8 cellular contexts compared by ENCODE assay signal in genomic region chr6:52284460-52285173, GRCh38. TPM values are rescaled to one million over a fixed set of nuclear protein-coding genes. Genes with fewer than 3 reads are reported as not detected.
DNase-seq lines count a peak whose midpoint lies in the region; ATAC-seq lines count a peak whose summit lies in the region.

MCM3 (minus strand) TSS chr6:52284742; CDS start chr6:52284674, 68 bp downstream.

- H3K4me1 Mint-ChIP-seq in activated CD4-positive, alpha-beta T cell treated with anti-CD3 and anti-CD28 coated beads, Interleukin-2, amount 10 ng/mL, durations not matched to agents 7 days and 5 days: peaks cover 56% of the 10 kb centered on the region

- H3K27ac ChIP-seq in BLaER1: peak within 1 kb of the TSS; percentile 94

- POLR2A ChIA-PET in activated CD4-positive, alpha-beta T cell treated with anti-CD3 and anti-CD28 coated beads, Interleukin-2, amount 10 ng/mL, durations not matched to agents 7 days and 5 days (lab: Charles Lee): interaction anchor here (0.7 to 0.9 kb wide), 5 partner anchors 20 to 135 kb away, joined by 3 to 5 read pairs (median 4); partner anchors contain the start of genes EFHC1 and PAQR8

- peaks cover 40% of the 10 kb centered on the region for H3K4me1 ChIP-seq in BLaER1

- CTCF ChIA-PET in activated CD4-positive, alpha-beta T cell treated with anti-CD3 and anti-CD28 coated beads, Interleukin-2, amount 10 ng/mL, durations not matched to agents 7 days and 5 days (lab: Charles Lee): interaction anchor here (0.8 to 3.7 kb wide), 15 partner anchors 9 to 131 kb away, joined by 3 to 24 read pairs (median 5); partner anchors contain the start of gene PAQR8

- peaks cover 37% of the 10 kb centered on the region for H3K36me3 Mint-ChIP-seq in activated CD4-positive, alpha-beta T cell treated with anti-CD3 and anti-CD28 coated beads, Interleukin-2, amount 10 ng/mL, durations not matched to agents 7 days and 5 days (ENCODE audit: low read depth)

- H3K27me3 Mint-ChIP-seq in activated CD4-positive, alpha-beta T cell treated with anti-CD3 and anti-CD28 coated beads, Interleukin-2, amount 10 ng/mL, durations not matched to agents 7 days and 5 days: no peaks in the 10 kb centered on the region

- no peaks in the 10 kb centered on the region for H3K9me3 ChIP-seq in BLaER1

- no peaks in the 10 kb centered on the region for H3K9me3 Mint-ChIP-seq in activated CD4-positive, alpha-beta T cell treated with anti-CD3 and anti-CD28 coated beads, Interleukin-2, amount 10 ng/mL, durations not matched to agents 7 days and 5 days

- H3K27me3 ChIP-seq in BLaER1: no peaks in the 10 kb centered on the region

- peak within 1 kb of the TSS; percentile 89 for H3K4me2 ChIP-seq in BLaER1

- peak within 1 kb of the TSS; percentile 94 for H3K4me3 ChIP-seq in BLaER1

- peak within 1 kb of the TSS; percentile 96 for H3K9ac ChIP-seq in BLaER1

- H3K27ac Mint-ChIP-seq in activated CD4-positive, alpha-beta T cell treated with anti-CD3 and anti-CD28 coated beads, Interleukin-2, amount 10 ng/mL, durations not matched to agents 7 days and 5 days: no peak within 1 kb of the TSS

- DNase-seq in NCI-H69 (lab: John Stamatoyannopoulos, UW) (peak; percentile 100), dedifferentiated amniotic fluid mesenchymal stem cell (ENCODE audit: extremely low spot score) (peak; percentile 99), left lobe of liver (ENCODE audit: low spot score) (peak; percentile 98)
- peak; percentile 99 for DNase-seq in activated CD4-positive, alpha-beta T cell treated with anti-CD3 and anti-CD28 coated beads, Interleukin-2, amount 10 ng/mL, durations not matched to agents 7 days and 5 days
- DNase-seq in stimulated activated CD4-positive, alpha-beta T cell treated with anti-CD3 and anti-CD28 coated beads, Interleukin-2, amount 100 ng/mL, for 4 hours (ENCODE audit: low read depth): peak; percentile 87

- peaks cover 36% of the 10 kb centered on the region for H3K36me3 ChIP-seq in BLaER1

- ATAC-seq in GM19328 (IDR thresholded peaks at IDR 0.05; ENCODE audit: unreplicated experiment) (peak; percentile 98), HG03520 (IDR thresholded peaks at IDR 0.05; ENCODE audit: unreplicated experiment) (peak; percentile 98), left lobe of liver (peak; percentile 98)

- peaks cover 40% of the 10 kb centered on the region for H4K20me1 ChIP-seq in BLaER1

- no peak within 1 kb of the TSS for H3K4me3 Mint-ChIP-seq in activated CD4-positive, alpha-beta T cell treated with anti-CD3 and anti-CD28 coated beads, Interleukin-2, amount 10 ng/mL, durations not matched to agents 7 days and 5 days

RNA-seq across cellular contexts. Expression of gene MCM3, which starts in this region (rescaled TPM):
- 100 to 1,000 TPM; 189 to 190 TPM for total RNA-seq in activated CD4-positive, alpha-beta T cell treated with anti-CD3 and anti-CD28 coated beads, Interleukin-2, amount 10 ng/mL, durations not matched to agents 7 days and 5 days
- 7.8 TPM for total RNA-seq in left lobe of liver

Comparison
In these comparisons a context has a peak if more than half of its experiments do, and no peak if none do; other contexts are left out.
1. Peak in every context shown above with its lines: DNase-seq, ATAC-seq, H3K4me3 ChIP-seq and H3K27ac ChIP-seq.
2. RNA of gene MCM3 (total RNA-seq): 189 to 190 TPM in activated CD4-positive, alpha-beta T cell treated with anti-CD3 and anti-CD28 coated beads, Interleukin-2, amount 10 ng/mL, durations not matched to agents 7 days and 5 days; 7.8 TPM in left lobe of liver (single experiment); every median in the first group is over 10 times any median in the second.